In genomic region chr3:112374334-112374734, GRCh38 we compare ENCODE assay signal across 22 cellular contexts. TPM values are rescaled to one million over a fixed set of nuclear protein-coding genes. Genes with fewer than 3 reads are reported as not detected.
DNase-seq lines count a peak whose midpoint lies in the region; ATAC-seq and TF ChIP-seq lines count a peak whose summit lies in the region.
"Had no signal": no experiment of that assay in that cellular context is flagged by ENCODE, and none has a peak within 500 bp of the region (broad histone marks: within the 10 kb centered on the region; RNA-seq: fewer than 3 reads in every experiment).

No MANE protein-coding gene starts in this region.

- peaks cover 12% of the 10 kb centered on the region; the same call in 1 of the 2 replicates for H3F3A ChIP-seq in GM23248 (ENCODE audit: insufficient read depth)
- H3F3A ChIP-seq in PC-9 (ENCODE audit: insufficient read depth, low read depth) = no peaks in the 10 kb centered on the region

- POLR2A ChIA-PET in PC-9 (lab: Charles Lee; ENCODE audit: unreplicated experiment) = no interaction called here

- no peaks in the 10 kb centered on the region for H3K79me2 ChIP-seq in mammary epithelial cell (ENCODE audit: insufficient read depth, low read length)
- H3K79me2 ChIP-seq in GM23248 (ENCODE audit: insufficient read depth) = no peaks in the 10 kb centered on the region
- H3K79me2 ChIP-seq in PC-9 (ENCODE audit: low read depth) = no peaks in the 10 kb centered on the region

- H3K9me3 ChIP-seq in mammary epithelial cell (replicated peaks; ENCODE audit: insufficient read depth, low read length) = no peaks in the 10 kb centered on the region
- no peaks in the 10 kb centered on the region for H3K9me3 ChIP-seq in breast epithelium
- no peaks in the 10 kb centered on the region for H3K9me3 ChIP-seq in adipocyte (ENCODE audit: control insufficient read depth, low read length)
- H3K9me3 ChIP-seq in heart right ventricle = no peaks in the 10 kb centered on the region
- no peaks in the 10 kb centered on the region for H3K9me3 ChIP-seq in subcutaneous abdominal adipose tissue (ENCODE audit: control insufficient read depth in 5 of 5, low read length in 5 of 5)
- no peaks in the 10 kb centered on the region for H3K9me3 ChIP-seq in GM23248 (ENCODE audit: low read depth)
- 0 out of 2 replicates have a peak, but pooled peaks cover 6% of the 10 kb centered on the region for H3K9me3 ChIP-seq in PC-9 (ENCODE audit: insufficient read depth, low read depth)
- H3K9me3 ChIP-seq: ascending aorta, BE2C, right lobe of liver, testis had no signal

- no peak overlapping the region for H3K9ac ChIP-seq in mammary epithelial cell (ENCODE audit: insufficient read depth, low read length)
- no peak overlapping the region for H3K9ac ChIP-seq in adipocyte (ENCODE audit: low read length)
- H3K9ac ChIP-seq in subcutaneous abdominal adipose tissue (ENCODE audit: low read length in 5 of 5) = no peak overlapping the region
- H3K9ac ChIP-seq in GM23248 = no peak overlapping the region

- DNase-seq in mammary epithelial cell (peak; percentile 36), breast epithelium (ENCODE audit: low spot score in 2 of 2) (no peak), adipocyte (ENCODE audit: low read depth) (no peak), heart right ventricle (no peak), GM23248 (no peak), DMS53 (lab: John Stamatoyannopoulos, UW) (no peak), PC-9 (no peak)
- DNase-seq: activated naive CD4-positive, alpha-beta T cell treated with Interleukin-2 at 50 U/mL for 16 hours; activated T-cell treated with anti-CD3 and anti-CD28 coated beads, Interleukin-2, amount 50 U/mL, for 4 hours; BE2C; effector memory CD4-positive, alpha-beta T cell; islet precursor cell; mesendoderm; naive B cell; NCI-H2171 treated with DMSO at 0.1 percent for 48 hours; NCI-H69; right lobe of liver; T-helper 9 cell; testis had no signal

- TF ChIP-seq CTCF in mammary epithelial cell (conservative IDR thresholded peaks at IDR 0.05 in 1 of 2, IDR thresholded peaks at IDR 0.05 in 1 of 2; ENCODE audit: extremely low read depth in 1 of 2, insufficient read depth in 1 of 2, low read depth in 1 of 2, low read length in 2 of 2) = no peak
- no peak for TF ChIP-seq CTCF in breast epithelium (IDR thresholded peaks at IDR 0.05)
- no peak for TF ChIP-seq CTCF in heart right ventricle (IDR thresholded peaks at IDR 0.05)
- TF ChIP-seq CTCF in PC-9 (conservative IDR thresholded peaks at IDR 0.05) = no peak

- H3K27ac ChIP-seq in mammary epithelial cell (ENCODE audit: insufficient read depth, low read depth, low read length) = no peak overlapping the region
- H3K27ac ChIP-seq in breast epithelium = no peak overlapping the region
- peak overlapping the region; percentile 24 to 87 (median 72) for H3K27ac ChIP-seq in heart right ventricle
- H3K27ac ChIP-seq in subcutaneous abdominal adipose tissue (ENCODE audit: low read depth, low read length) = peak overlapping the region; percentile 88
- H3K27ac ChIP-seq in GM23248 = no peak overlapping the region
- H3K27ac ChIP-seq in PC-9 = no peak overlapping the region
- H3K27ac ChIP-seq: right lobe of liver, testis had no signal

- no peaks in the 10 kb centered on the region for H3K27me3 ChIP-seq in mammary epithelial cell (ENCODE audit: insufficient read depth, low read length)
- no peaks in the 10 kb centered on the region for H3K27me3 ChIP-seq in breast epithelium
- no peaks in the 10 kb centered on the region for H3K27me3 ChIP-seq in adipocyte (replicated peaks; ENCODE audit: control insufficient read depth, insufficient read depth, low read length)
- no peaks in the 10 kb centered on the region for H3K27me3 ChIP-seq in heart right ventricle
- H3K27me3 ChIP-seq in subcutaneous abdominal adipose tissue (ENCODE audit: control insufficient read depth in 5 of 5, insufficient read depth in 4 of 5, low read length in 5 of 5) = no peaks in the 10 kb centered on the region
- no peaks in the 10 kb centered on the region for H3K27me3 ChIP-seq in GM23248 (replicated peaks; ENCODE audit: insufficient read depth)
- H3K27me3 ChIP-seq in PC-9 (ENCODE audit: insufficient read depth, low read depth) = no peaks in the 10 kb centered on the region
- H3K27me3 ChIP-seq: ascending aorta, BE2C, right lobe of liver, testis had no signal

- H2AFZ ChIP-seq in mammary epithelial cell (ENCODE audit: low read depth, low read length) (no peak overlapping the region), GM23248 (no peak overlapping the region), PC-9 (no peak overlapping the region)

- H3K36me3 ChIP-seq in mammary epithelial cell (ENCODE audit: insufficient read depth, low read length) (no peaks in the 10 kb centered on the region), breast epithelium (no peaks in the 10 kb centered on the region), adipocyte (ENCODE audit: control insufficient read depth, insufficient read depth, low read length, severe bottlenecking) (no peaks in the 10 kb centered on the region), heart right ventricle (no peaks in the 10 kb centered on the region), subcutaneous abdominal adipose tissue (ENCODE audit: control insufficient read depth in 5 of 5, insufficient read depth in 5 of 5, low read length in 5 of 5) (no peaks in the 10 kb centered on the region), GM23248 (ENCODE audit: low read depth) (no peaks in the 10 kb centered on the region), PC-9 (ENCODE audit: low read depth) (no peaks in the 10 kb centered on the region)
- H3K36me3 ChIP-seq: ascending aorta, BE2C, right lobe of liver had no signal

- H3K4me2 ChIP-seq in mammary epithelial cell (ENCODE audit: insufficient read depth, low read depth, low read length) (no peak overlapping the region), GM23248 (ENCODE audit: unreplicated experiment) (no peak overlapping the region), PC-9 (no peak overlapping the region)

- in situ Hi-C loops in mammary epithelial cell (cut with MboI; ENCODE audit: low sequenced_read_pairs in 2 of 2) (no loop called here), GM23248 (cut with MboI) (no loop called here)

- TF ChIP-seq POLR2A in breast epithelium (IDR thresholded peaks at IDR 0.05) = no peak

- intact Hi-C loops in mammary epithelial cell (cut with micrococcal nuclease) = no loop called here
- intact Hi-C loops in breast epithelium (cut with DNase I; ENCODE audit: low total_unique reads) = no loop called here
- intact Hi-C loops in heart right ventricle (cut with DNase I) = no loop called here
- intact Hi-C loops in PC-9 (cut with micrococcal nuclease; ENCODE audit: unreplicated experiment) = no loop called here

- CTCF ChIA-PET in mammary epithelial cell (lab: Charles Lee; ENCODE audit: low non-redundant PET) = no interaction called here
- CTCF ChIA-PET in PC-9 (lab: Charles Lee) = no interaction called here

- BruUV-seq in mammary epithelial cell (replicated peaks; lab: Mats Ljungman, UMichigan) (no TSS peak), PC-9 (replicated peaks; lab: Mats Ljungman, UMichigan) (no TSS peak)

- ATAC-seq in heart right ventricle = peak in 5 of 8 donors; percentile 21 to 66 (median 54)
- ATAC-seq: activated T-cell treated with anti-CD3 and anti-CD28 coated beads, Interleukin-2, amount 50 U/mL, for 4 hours; HCT116 had no signal

- H3K4me1 ChIP-seq in mammary epithelial cell (ENCODE audit: insufficient read depth, low read length) (peaks cover 24% of the 10 kb centered on the region), breast epithelium (no peaks in the 10 kb centered on the region), adipocyte (ENCODE audit: control insufficient read depth, insufficient read depth, low read length) (peaks cover 58% of the 10 kb centered on the region), heart right ventricle (peaks cover 8 to 61% (median 46%) of the 10 kb centered on the region in 9 donors), subcutaneous abdominal adipose tissue (ENCODE audit: control insufficient read depth in 5 of 5, insufficient read depth in 5 of 5, low read length in 5 of 5) (peaks cover 0 to 67% (median 48%) of the 10 kb centered on the region in 5 donors), GM23248 (ENCODE audit: insufficient read depth) (0 out of 2 replicates have a peak, but pooled peaks cover 4% of the 10 kb centered on the region), PC-9 (replicated peaks; ENCODE audit: insufficient read depth) (no peaks in the 10 kb centered on the region)
- H3K4me1 ChIP-seq: BE2C, right lobe of liver, testis had no signal

- H4K20me1 ChIP-seq in mammary epithelial cell (ENCODE audit: insufficient read depth, low read length) = no peaks in the 10 kb centered on the region
- no peaks in the 10 kb centered on the region for H4K20me1 ChIP-seq in GM23248 (ENCODE audit: insufficient read depth)
- H4K20me1 ChIP-seq in PC-9 (ENCODE audit: insufficient read depth) = no peaks in the 10 kb centered on the region; the same call in 1 of the 2 replicates

- WGBS in mammary epithelial cell (ENCODE audit: low coverage, missing lambda C conversion rate) = 97% methylated on average over 4 of the region's 5 CpGs
- WGBS in heart right ventricle, 2 donors = 55 to 64% methylated on average over 5 of the region's 5 CpGs
- WGBS in GM23248 (ENCODE audit: low coverage in 1 of 2, low lambda C conversion rate in 2 of 2, missing lambda C conversion rate in 2 of 2), 2 experiments = 51 to 57% methylated on average over 5 of the region's 5 CpGs

- H3K9me2 ChIP-seq in GM23248 (ENCODE audit: insufficient read depth) (no peaks in the 10 kb centered on the region), PC-9 (ENCODE audit: insufficient read depth) (no peaks in the 10 kb centered on the region; the same call in none of the 2 replicates)

- dilution Hi-C loops in mammary epithelial cell (cut with HindIII; ENCODE audit: low sequenced_read_pairs) = no loop called here

- no peak overlapping the region for H3K4me3 ChIP-seq in mammary epithelial cell (replicated peaks in 1 of 3; ENCODE audit: insufficient read depth in 1 of 3, low read depth in 2 of 3, low read length in 3 of 3)
- H3K4me3 ChIP-seq in breast epithelium = no peak overlapping the region
- H3K4me3 ChIP-seq in adipocyte (ENCODE audit: low read length) = peak overlapping the region; percentile 42
- no peak overlapping the region for H3K4me3 ChIP-seq in heart right ventricle
- H3K4me3 ChIP-seq in subcutaneous abdominal adipose tissue (ENCODE audit: low read depth in 1 of 5, low read length in 5 of 5) = no peak overlapping the region
- no peak overlapping the region for H3K4me3 ChIP-seq in GM23248
- H3K4me3 ChIP-seq in PC-9 = no peak overlapping the region
- H3K4me3 ChIP-seq: ascending aorta, right lobe of liver, testis had no signal

RNA-seq across cellular contexts. Expression of gene CD200, which starts 41.4 kb away (rescaled TPM):
- total RNA-seq in mammary epithelial cell (10 to 100 TPM; 13.0 to 23.7 TPM), breast epithelium (10 to 100 TPM in 2 of 3 donors, 1 to 10 TPM in 1; 4.8 to 20.8 (median 17.0) TPM), heart right ventricle (1 to 10 TPM in 6 of 10 donors, under 1 TPM in 4; 0.82 to 3.3 (median 1.5) TPM), PC-9 (2021) (1.9 and 4.0 TPM in 2 replicates)
- polyA plus RNA-seq in mammary epithelial cell (4.2 TPM), heart right ventricle (1 to 10 TPM in 1 of 2 donors, under 1 TPM in 1; 0.44 to 1.3 TPM), GM23248 (2016; fragmentation: Nextera tagmentation; extraction: Ambion mirVana) (0.18 and 0.20 TPM in 2 replicates)
- not detected for polyA minus RNA-seq in mammary epithelial cell
- total RNA-seq in GM23248 (2014; rRNA removed; shearing (Covaris generic)) = 0.76 TPM in 1 of 2 replicates, not detected in the other

Comparison
In these comparisons a context has a peak if more than half of its experiments do, and no peak if none do; other contexts are left out.
1. H3K27ac ChIP-seq: peak in heart right ventricle (10 of 10) and subcutaneous abdominal adipose tissue (single experiment); none in mammary epithelial cell (single experiment), breast epithelium (0 of 2), GM23248 (single experiment) and PC-9 (single experiment).